ENCODE assay signal across 14 cellular contexts in the genomic region with DNA sequence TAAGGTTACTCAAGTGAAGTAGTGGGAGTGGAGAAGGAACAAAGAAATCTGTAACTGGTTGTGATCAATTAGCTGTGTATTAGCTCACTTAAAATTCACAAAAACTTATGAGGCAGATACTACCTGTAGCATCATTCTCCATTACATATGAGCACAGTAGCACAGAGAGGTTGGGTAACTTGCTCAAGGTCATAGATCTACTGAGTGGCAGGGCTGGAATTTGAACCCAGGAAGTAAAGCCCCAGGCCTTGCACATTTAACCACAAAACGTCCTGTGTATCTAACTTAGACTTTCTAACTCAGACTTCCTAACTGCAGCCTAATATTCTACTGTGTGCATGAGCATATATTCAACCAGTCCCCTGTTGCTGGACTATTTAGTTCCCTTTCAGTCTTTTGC.
"Had no signal": no experiment of that assay in that cellular context is flagged by ENCODE, and none has a peak within 500 bp of the region (broad histone marks: within the 10 kb centered on the region; RNA-seq: fewer than 3 reads in every experiment).

No MANE protein-coding gene starts in this region.

- H3K27me3 Mint-ChIP-seq: activated naive CD4-positive, alpha-beta T cell treated with anti-CD3 and anti-CD28 coated beads, Interleukin-2, amount 50 U/mL, for 24 hours had no signal

- ATAC-seq: left lung, psoas muscle had no signal

- DNase-seq: activated CD4-positive, alpha-beta T cell treated with anti-CD3 and anti-CD28 coated beads for 4 hours; activated T-cell treated with anti-CD3 and anti-CD28 coated beads for 4 hours; dorsolateral prefrontal cortex; glutamatergic neuron; left lung; psoas muscle; stimulated activated CD4-positive, alpha-beta T cell treated with anti-CD3 and anti-CD28 coated beads, Interleukin-4, amount 100 ng/mL, for 4 hours; stomach; T-helper 9 cell had no signal

- H3K4me3 Mint-ChIP-seq: activated naive CD4-positive, alpha-beta T cell treated with anti-CD3 and anti-CD28 coated beads, Interleukin-2, amount 50 U/mL, for 24 hours; memory B cell had no signal

- H3K36me3 Mint-ChIP-seq: activated naive CD4-positive, alpha-beta T cell treated with anti-CD3 and anti-CD28 coated beads, Interleukin-2, amount 50 U/mL, for 24 hours; memory B cell had no signal

- H3K4me1 ChIP-seq: breast epithelium had no signal

- H3K9me3 Mint-ChIP-seq: activated naive CD4-positive, alpha-beta T cell treated with anti-CD3 and anti-CD28 coated beads, Interleukin-2, amount 50 U/mL, for 24 hours; memory B cell had no signal

- H3K27ac ChIP-seq: breast epithelium, dorsolateral prefrontal cortex, left lung, psoas muscle, stomach, thoracic aorta, VCaP had no signal

- H3K9me3 ChIP-seq: breast epithelium, left lung, psoas muscle, stomach, thoracic aorta had no signal

- H3K4me3 ChIP-seq: breast epithelium, dorsolateral prefrontal cortex, left lung, psoas muscle, stomach, thoracic aorta had no signal

- H3K27ac Mint-ChIP-seq: activated naive CD4-positive, alpha-beta T cell treated with anti-CD3 and anti-CD28 coated beads, Interleukin-2, amount 50 U/mL, for 24 hours; memory B cell had no signal

- H3K36me3 ChIP-seq: breast epithelium, left lung, stomach, thoracic aorta had no signal

- H3K27me3 ChIP-seq: breast epithelium, left lung had no signal
